14 cellular contexts compared by ENCODE assay signal in the genomic region with DNA sequence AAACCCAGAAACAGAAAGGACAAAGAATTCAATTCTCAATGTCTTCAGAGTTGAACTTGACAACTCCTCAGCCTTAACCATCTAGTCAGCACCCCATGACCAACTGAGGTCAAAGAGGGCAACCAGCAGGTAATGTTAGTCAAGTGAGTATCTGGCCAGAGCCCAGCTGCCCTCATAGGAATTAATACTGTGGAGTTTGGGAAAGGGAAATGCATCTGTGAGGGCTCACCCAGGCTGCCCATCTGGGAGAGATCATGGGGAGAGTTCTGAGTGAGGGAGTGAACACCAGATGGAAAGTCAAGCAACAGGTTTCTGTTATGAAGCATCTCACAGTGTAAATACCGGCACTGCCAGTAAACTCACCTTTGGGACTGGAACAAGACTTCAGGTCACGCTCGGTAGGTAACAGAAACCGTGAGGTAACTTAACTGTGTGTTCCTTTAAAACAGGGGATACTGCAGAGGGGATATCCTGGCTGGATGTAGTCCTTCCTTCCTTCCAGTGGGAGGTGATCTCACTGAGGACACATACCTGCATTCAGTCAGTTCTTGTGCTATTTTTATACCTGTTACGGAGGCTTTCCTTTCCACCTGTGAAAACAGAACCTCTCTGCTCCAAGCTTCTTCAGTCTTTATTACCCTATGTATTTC.
DNase-seq lines count a peak whose midpoint lies in the region; ATAC-seq and TF ChIP-seq lines count a peak whose summit lies in the region.
"Had no signal": no experiment of that assay in that cellular context is flagged by ENCODE, and none has a peak within 500 bp of the region (broad histone marks: within the 10 kb centered on the region; RNA-seq: fewer than 3 reads in every experiment).

No MANE protein-coding gene starts in this region.

- H2BK120ac ChIP-seq in neuronal stem cell (ENCODE audit: low read depth, low read length) = no peak overlapping the region

- ATAC-seq in right cardiac atrium = no peak
- no peak for ATAC-seq in heart left ventricle
- ATAC-seq: psoas muscle, SK-N-SH treated with all-trans-retinoic acid at 6 μM for 48 hours had no signal

- no peak overlapping the region for H4K91ac ChIP-seq in neuronal stem cell (ENCODE audit: low read depth, low read length, poor library complexity)

- no peak overlapping the region for H2AK5ac ChIP-seq in neuronal stem cell (ENCODE audit: low read depth, low read length)

- no peaks in the 10 kb centered on the region for H4K20me1 ChIP-seq in OCI-LY1 (ENCODE audit: insufficient read depth, low read length)

- H3K4me1 ChIP-seq in right cardiac atrium (ENCODE audit: control insufficient read depth, insufficient read depth, low read length) (peaks cover 18% of the 10 kb centered on the region), heart left ventricle (peaks cover 0 to 49% (median 9%) of the 10 kb centered on the region in 12 donors), OCI-LY1 (ENCODE audit: insufficient read depth, low read length, severe bottlenecking) (peaks cover 100% of the 10 kb centered on the region), thymus (ENCODE audit: control insufficient read depth, insufficient read depth, low read length) (peaks cover 44% of the 10 kb centered on the region), neuronal stem cell (ENCODE audit: control insufficient read depth in 2 of 2, insufficient read depth in 1 of 2, low read depth in 1 of 2, low read length in 2 of 2) (peaks cover 2 to 4% of the 10 kb centered on the region in 2 donors)
- peaks cover 3% of the 10 kb centered on the region for H3K4me1 ChIP-seq in effector memory CD4-positive, alpha-beta T cell (ENCODE audit: control insufficient read depth, insufficient read depth, low read length, poor library complexity, severe bottlenecking)
- H3K4me1 ChIP-seq: psoas muscle had no signal

- no peaks in the 10 kb centered on the region for H3K9me2 ChIP-seq in OCI-LY1 (ENCODE audit: low read depth, low read length)

- H3K9ac ChIP-seq in OCI-LY1 (ENCODE audit: low read length) (peak overlapping the region; percentile 96), neuronal stem cell (ENCODE audit: low read depth, low read length, poor library complexity) (no peak overlapping the region)

- no peaks in the 10 kb centered on the region for H3K9me3 ChIP-seq in right cardiac atrium (ENCODE audit: control insufficient read depth, low read length)
- no peaks in the 10 kb centered on the region for H3K9me3 ChIP-seq in heart left ventricle
- H3K9me3 ChIP-seq in OCI-LY1 (ENCODE audit: low read length) = no peaks in the 10 kb centered on the region
- H3K9me3 ChIP-seq in effector memory CD4-positive, alpha-beta T cell (ENCODE audit: control insufficient read depth, low read length) = no peaks in the 10 kb centered on the region
- no peaks in the 10 kb centered on the region for H3K9me3 ChIP-seq in thymus (ENCODE audit: control insufficient read depth)
- no peaks in the 10 kb centered on the region for H3K9me3 ChIP-seq in neuronal stem cell (replicated peaks in 1 of 2; ENCODE audit: control insufficient read depth in 2 of 2, insufficient read depth in 1 of 2, low read depth in 1 of 2, low read length in 2 of 2)
- H3K9me3 ChIP-seq: psoas muscle had no signal

- H3K18ac ChIP-seq in neuronal stem cell (ENCODE audit: low read length) = no peak overlapping the region

- 75% methylated on average over 5 of the region's 5 CpGs for WGBS in right cardiac atrium
- whole genome bisulfite sequencing in heart left ventricle, 4 donors = 56 to 79% (median 66%) methylated on average over 5 of the region's 5 CpGs
- 86% methylated on average over 5 of the region's 5 CpGs for WGBS in thymus
- no CpG with 5 or more reads among the region's 5 CpGs for WGBS in neuronal stem cell (ENCODE audit: extremely low coverage in 2 of 2, insufficient read length in 2 of 2, insufficient replicate concordance in 1 of 2), 2 donors

- no peak overlapping the region for H3K4me3 ChIP-seq in right cardiac atrium (ENCODE audit: low read length)
- no peak overlapping the region for H3K4me3 ChIP-seq in heart left ventricle
- peak overlapping the region; percentile 65 for H3K4me3 ChIP-seq in OCI-LY1 (ENCODE audit: low read depth, low read length, poor library complexity, severe bottlenecking)
- H3K4me3 ChIP-seq in effector memory CD4-positive, alpha-beta T cell (ENCODE audit: insufficient read depth, low read depth, low read length, poor library complexity, severe bottlenecking) = peak overlapping the region; percentile 42
- peak overlapping the region; percentile 44 for H3K4me3 ChIP-seq in thymus (ENCODE audit: low read length)
- no peak overlapping the region for H3K4me3 ChIP-seq in neuronal stem cell (ENCODE audit: low read length in 2 of 2)
- H3K4me3 ChIP-seq: psoas muscle had no signal

- intact Hi-C loops in right cardiac atrium (cut with DNase I) (no loop called here), heart left ventricle (cut with DNase I) (loop anchor here in 1 of 10 donors (10.0 kb wide), 1 partner anchor 50 kb away; no protein-coding TSS in a partner anchor)

- H3K36me3 ChIP-seq in heart left ventricle (no peaks in the 10 kb centered on the region), OCI-LY1 (ENCODE audit: insufficient read depth, low read length) (peaks cover 14% of the 10 kb centered on the region; the same call in 1 of the 2 replicates), thymus (ENCODE audit: control insufficient read depth, insufficient read depth) (peaks cover 13% of the 10 kb centered on the region), neuronal stem cell (replicated peaks in 1 of 2; ENCODE audit: control insufficient read depth in 2 of 2, insufficient read depth in 2 of 2, low read length in 2 of 2) (no peaks in the 10 kb centered on the region)
- H3K36me3 ChIP-seq in effector memory CD4-positive, alpha-beta T cell (ENCODE audit: control insufficient read depth, insufficient read depth, low read length) = no peaks in the 10 kb centered on the region

- no peak for DNase-seq in right cardiac atrium
- no peak for DNase-seq in heart left ventricle
- DNase-seq in effector memory CD4-positive, alpha-beta T cell = no peak
- DNase-seq in neuronal stem cell (ENCODE audit: low spot score) = no peak
- no peak for DNase-seq in NCI-H510A (lab: John Stamatoyannopoulos, UW)
- no peak for DNase-seq in NOMO-1 (lab: John Stamatoyannopoulos, UW; ENCODE audit: unreplicated experiment in 2 of 2)
- DNase-seq: activated CD4-positive, alpha-beta T cell treated with anti-CD3 and anti-CD28 coated beads, Interleukin-2, amount 50 U/mL, for 48 hours; foreskin fibroblast; MM.1S; psoas muscle; stimulated activated CD4-positive, alpha-beta T cell treated with anti-CD3 and anti-CD28 coated beads, Interleukin-2, amount 100 ng/mL, for 24 hours had no signal

- no peak for TF ChIP-seq CTCF in heart left ventricle (IDR thresholded peaks at IDR 0.05)
- no peak for TF ChIP-seq CTCF in OCI-LY1 (IDR thresholded peaks at IDR 0.05; ENCODE audit: low read length)

- no peak for TF ChIP-seq POLR2A in heart left ventricle (IDR thresholded peaks at IDR 0.05)

- no peaks in the 10 kb centered on the region for H3K79me1 ChIP-seq in neuronal stem cell (ENCODE audit: low read depth, low read length)

- peaks cover 10% of the 10 kb centered on the region; the same call in 1 of the 2 replicates for H3F3A ChIP-seq in OCI-LY1 (ENCODE audit: insufficient read depth, low read length)

- no peak overlapping the region for H3K4ac ChIP-seq in neuronal stem cell (ENCODE audit: low read length)

- H2BK5ac ChIP-seq in neuronal stem cell (ENCODE audit: low read length) = no peak overlapping the region

- no peak overlapping the region for H2BK12ac ChIP-seq in neuronal stem cell (ENCODE audit: low read length)

- H4K8ac ChIP-seq in neuronal stem cell (ENCODE audit: low read depth, low read length) = no peak overlapping the region

- peak overlapping the region; percentile 96 for H3K27ac ChIP-seq in right cardiac atrium (ENCODE audit: low read length)
- H3K27ac ChIP-seq in heart left ventricle = peak overlapping the region in 5 of 12 donors; percentile 28 to 71 (median 52)
- peak overlapping the region; percentile 98 for H3K27ac ChIP-seq in OCI-LY1 (ENCODE audit: low read depth, low read length, poor library complexity, severe bottlenecking)
- peak overlapping the region; percentile 83 for H3K27ac ChIP-seq in effector memory CD4-positive, alpha-beta T cell (ENCODE audit: insufficient read depth, low read length, poor library complexity, severe bottlenecking)
- H3K27ac ChIP-seq in thymus (ENCODE audit: low read depth) = peak overlapping the region; percentile 81
- H3K27ac ChIP-seq in neuronal stem cell (replicated peaks; ENCODE audit: low read length) = no peak overlapping the region
- H3K27ac ChIP-seq: psoas muscle had no signal

- no peak overlapping the region for H2AFZ ChIP-seq in OCI-LY1 (ENCODE audit: low read length)
- H2AFZ ChIP-seq in neuronal stem cell (ENCODE audit: low read length) = no peak overlapping the region

- no peak overlapping the region for H3K14ac ChIP-seq in neuronal stem cell (ENCODE audit: low read length)

- H3K27me3 ChIP-seq in right cardiac atrium (ENCODE audit: control insufficient read depth, insufficient read depth) (no peaks in the 10 kb centered on the region), heart left ventricle (peaks cover 0 to 3% (median 0%) of the 10 kb centered on the region in 9 donors), OCI-LY1 (ENCODE audit: insufficient read depth, low read length) (no peaks in the 10 kb centered on the region), thymus (ENCODE audit: control insufficient read depth, insufficient read depth) (no peaks in the 10 kb centered on the region), neuronal stem cell (ENCODE audit: control insufficient read depth in 3 of 3, insufficient read depth in 3 of 3, low read depth in 1 of 3, low read length in 3 of 3) (no peaks in the 10 kb centered on the region)
- H3K27me3 ChIP-seq in effector memory CD4-positive, alpha-beta T cell (replicated peaks; ENCODE audit: control insufficient read depth, insufficient read depth, low read length, poor library complexity, severe bottlenecking) = no peaks in the 10 kb centered on the region

- no peak overlapping the region for H3K23ac ChIP-seq in neuronal stem cell (ENCODE audit: low read depth, low read length, poor library complexity)

- H2BK15ac ChIP-seq in neuronal stem cell (ENCODE audit: low read length) = no peak overlapping the region

- peaks cover 13% of the 10 kb centered on the region for H3K79me2 ChIP-seq in OCI-LY1 (ENCODE audit: insufficient read depth, low read length)

- H3K4me2 ChIP-seq in OCI-LY1 (ENCODE audit: low read length) (peak overlapping the region; percentile 90), neuronal stem cell (ENCODE audit: insufficient read depth, low read length, poor library complexity, severe bottlenecking) (no peak overlapping the region)

Comparison
In these comparisons a context has a peak if more than half of its experiments do, and no peak if none do; other contexts are left out.
1. H3K4me3 ChIP-seq: peak in OCI-LY1 (single experiment), effector memory CD4-positive, alpha-beta T cell (single experiment) and thymus (single experiment); none in right cardiac atrium (single experiment), heart left ventricle (0 of 12) and neuronal stem cell (0 of 2).